ENCODE assay signal across 14 cellular contexts in the genomic region with DNA sequence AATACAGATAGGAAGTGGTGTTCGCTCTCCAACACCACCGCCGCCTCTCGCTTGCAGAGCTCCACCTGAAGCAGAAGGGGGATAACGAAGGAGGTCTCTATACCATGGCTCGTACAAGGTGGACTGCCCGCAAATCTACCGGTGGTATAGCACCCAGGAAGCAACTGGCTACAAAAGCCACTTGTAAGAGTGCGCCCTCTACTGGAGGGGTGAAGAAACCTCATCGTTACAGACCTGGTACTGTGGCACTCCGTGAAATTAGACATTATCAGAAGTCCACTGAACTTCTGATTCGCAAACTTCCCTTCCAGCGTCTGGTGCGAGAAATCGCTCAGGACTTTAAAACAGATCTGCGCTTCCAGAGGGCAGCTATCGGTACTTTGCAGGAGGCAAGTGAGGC. TPM values are rescaled to one million over a fixed set of nuclear protein-coding genes. Genes with fewer than 3 reads are reported as not detected.
DNase-seq lines count a peak whose midpoint lies in the region; ATAC-seq and TF ChIP-seq lines count a peak whose summit lies in the region.
"Had no signal": no experiment of that assay in that cellular context is flagged by ENCODE, and none has a peak within 500 bp of the region (broad histone marks: within the 10 kb centered on the region; RNA-seq: fewer than 3 reads in every experiment).

No MANE protein-coding gene starts in this region.

- H3K4me1 ChIP-seq in HEK293 (ENCODE audit: control insufficient read depth, insufficient read depth, low read length), result no peaks in the 10 kb centered on the region
- H3K4me1 ChIP-seq: left lung had no signal

- POLR2A ChIA-PET in HEK293 (lab: Yijun Ruan, JAX), result no interaction called here

- peak; percentile 5 for DNase-seq in DMS 273 (lab: John Stamatoyannopoulos, UW; ENCODE audit: unreplicated experiment)
- no peak for DNase-seq in DMS 273 treated with DMSO at 0.1 percent for 48 hours (lab: John Stamatoyannopoulos, UW)
- DNase-seq in left lobe of liver (ENCODE audit: low spot score), result peak; percentile 45
- no peak for DNase-seq in NCI-H1694 (lab: John Stamatoyannopoulos, UW)
- DNase-seq in GM19238 (ENCODE audit: insufficient read length, low spot score), result no peak
- DNase-seq: 8988T, left lung, NCI-H345, retina had no signal

- H3K27ac ChIP-seq in HEK293 (ENCODE audit: extremely low read depth, low read depth, low read length) (no peak overlapping the region), VCaP (no peak overlapping the region)
- H3K27ac ChIP-seq: HL-60, left lung had no signal

- no peak for TF ChIP-seq CTCF in HEK293 (tag by site-specific recombination; IDR thresholded peaks at IDR 0.05)
- TF ChIP-seq CTCF in VCaP (conservative IDR thresholded peaks at IDR 0.05), result peak; percentile 26; the same call in 1 of the 2 replicates

- ATAC-seq in left lobe of liver (no peak), GM21515 (IDR thresholded peaks at IDR 0.05; ENCODE audit: unreplicated experiment) (no peak)
- ATAC-seq: left lung had no signal

- H3K4me3 ChIP-seq in HEK293 (ENCODE audit: low read depth, low read length), result no peak overlapping the region
- H3K4me3 ChIP-seq: HAP-1, left lung had no signal

- CTCF ChIA-PET in HEK293 (lab: Yijun Ruan, JAX), result interaction anchor here (0.7 to 10.8 kb wide), 9 partner anchors 12 to 214 kb away, joined by 3 to 164 read pairs (median 4); no protein-coding TSS in a partner anchor

- H3K9me3 ChIP-seq in HEK293 (ENCODE audit: control insufficient read depth, insufficient read depth, low read depth, low read length), result no peaks in the 10 kb centered on the region
- H3K9me3 ChIP-seq: HAP-1, left lung had no signal

- H3K36me3 ChIP-seq in HEK293 (ENCODE audit: control insufficient read depth in 2 of 2, insufficient read depth in 1 of 2, low read length in 2 of 2), result no peaks in the 10 kb centered on the region
- H3K36me3 ChIP-seq: HAP-1, left lung had no signal

TF ChIP-seq in HEK293, 187 proteins besides CTCF, POLR2A, EP300 and RAD21:
- TF ChIP-seq PRDM2 (tag by site-specific recombination; IDR thresholded peaks at IDR 0.05; ENCODE audit: borderline replicate concordance) (no peak), ZNF623 (tag by site-specific recombination; IDR thresholded peaks at IDR 0.05) (peak; percentile 0; the same call in 1 of the 2 replicates)

RNA-seq across cellular contexts. Expression of gene BMP15, which starts 5.2 kb away (rescaled TPM):
- total RNA-seq in left lobe of liver, result not detected
- total RNA-seq: left lung had no signal

Comparison
In these comparisons a context has a peak if more than half of its experiments do, and no peak if none do; other contexts are left out.
1. DNase-seq: peak in DMS 273 (single experiment) and left lobe of liver (single experiment); none in DMS 273 treated with DMSO at 0.1 percent for 48 hours (single experiment), NCI-H1694 (single experiment) and GM19238 (single experiment).